16 cellular contexts compared by ENCODE assay signal in genomic region chr17:63658366-63658765, GRCh38.
"Had no signal": no experiment of that assay in that cellular context is flagged by ENCODE, and none has a peak within 500 bp of the region (broad histone marks: within the 10 kb centered on the region; RNA-seq: fewer than 3 reads in every experiment).

No MANE protein-coding gene starts in this region.

- DNase-seq: KBM-7, NCI-H1092, NCI-H1105 treated with DMSO at 0.1 percent for 48 hours, NCI-H1417 treated with DMSO at 0.1 percent for 48 hours, NCI-H146, NCI-H1694 treated with DMSO at 0.1 percent for 48 hours, NCI-H1930, NCI-H2081, NCI-H2107, NCI-H2227 treated with DMSO at 0.1 percent for 48 hours, NCI-H524, NCI-H69, NCI-H774, RPMI8226, SHP77 had no signal

- FAIRE-seq: RCC 7860 had no signal
